Comparison of ENCODE assay signal across 13 cellular contexts in genomic region chr1:151277249-151277648, GRCh38. TPM values are rescaled to one million over a fixed set of nuclear protein-coding genes. Genes with fewer than 3 reads are reported as not detected.
DNase-seq lines count a peak whose midpoint lies in the region; ATAC-seq lines count a peak whose summit lies in the region.
"Had no signal": no experiment of that assay in that cellular context is flagged by ENCODE, and none has a peak within 500 bp of the region (broad histone marks: within the 10 kb centered on the region; RNA-seq: fewer than 3 reads in every experiment).

No MANE protein-coding gene starts in this region.

- H3K36me3 Mint-ChIP-seq in activated naive CD8-positive, alpha-beta T cell treated with anti-CD3 and anti-CD28 coated beads, Interleukin-2, amount 50 U/mL, for 24 hours (ENCODE audit: low read depth), result peaks cover 8% of the 10 kb centered on the region
- H3K36me3 Mint-ChIP-seq: type B pancreatic cell had no signal

- H3K27ac Mint-ChIP-seq in activated naive CD8-positive, alpha-beta T cell treated with anti-CD3 and anti-CD28 coated beads, Interleukin-2, amount 50 U/mL, for 24 hours, result peak overlapping the region; percentile 90
- H3K27ac Mint-ChIP-seq: type B pancreatic cell had no signal

- intact Hi-C loops in posterior vena cava (cut with DNase I), result loop anchor here in 1 of 2 donors (2.0 kb wide), 1 partner anchor 52 kb away; no protein-coding TSS in a partner anchor

- H3K4me3 Mint-ChIP-seq in activated naive CD8-positive, alpha-beta T cell treated with anti-CD3 and anti-CD28 coated beads, Interleukin-2, amount 50 U/mL, for 24 hours, result peak overlapping the region; percentile 47
- H3K4me3 Mint-ChIP-seq: type B pancreatic cell had no signal

- ATAC-seq in activated naive CD8-positive, alpha-beta T cell treated with anti-CD3 and anti-CD28 coated beads, Interleukin-2, amount 50 U/mL, for 24 hours, result peak; percentile 29
- ATAC-seq in GM21786 (IDR thresholded peaks at IDR 0.05; ENCODE audit: unreplicated experiment), result no peak
- ATAC-seq: HepG2, left cardiac atrium had no signal

- H3K27me3 Mint-ChIP-seq in activated naive CD8-positive, alpha-beta T cell treated with anti-CD3 and anti-CD28 coated beads, Interleukin-2, amount 50 U/mL, for 24 hours, result no peaks in the 10 kb centered on the region

- peaks cover 41% of the 10 kb centered on the region for H3K4me1 Mint-ChIP-seq in activated naive CD8-positive, alpha-beta T cell treated with anti-CD3 and anti-CD28 coated beads, Interleukin-2, amount 50 U/mL, for 24 hours

- DNase-seq in stimulated activated CD4-positive, alpha-beta T cell treated with anti-CD3 and anti-CD28 coated beads, Interleukin-1b, Interleukin-23, amount 100 ng/mL, for 48 hours, result peak; percentile 20
- no peak for DNase-seq in stimulated activated CD4-positive, alpha-beta T cell treated with anti-CD3 and anti-CD28 coated beads, Interleukin-4, amount 100 ng/mL, for 24 hours
- DNase-seq in NOMO-1 treated with DMSO at 0.1 percent for 48 hours (lab: John Stamatoyannopoulos, UW; ENCODE audit: unreplicated experiment), result peak; percentile 96
- no peak for DNase-seq in activated naive CD8-positive, alpha-beta T cell treated with anti-CD3 and anti-CD28 coated beads, Interleukin-2, amount 50 U/mL, for 24 hours
- no peak for DNase-seq in posterior vena cava (ENCODE audit: low spot score)
- no peak for DNase-seq in NCI-H345 (lab: John Stamatoyannopoulos, UW)
- DNase-seq in HK-2 (ENCODE audit: unreplicated experiment), result no peak
- DNase-seq: left cardiac atrium, NCI-H1694 treated with DMSO at 0.1 percent for 48 hours, NCI-H69 had no signal

- no peaks in the 10 kb centered on the region for H3K9me3 Mint-ChIP-seq in activated naive CD8-positive, alpha-beta T cell treated with anti-CD3 and anti-CD28 coated beads, Interleukin-2, amount 50 U/mL, for 24 hours
- H3K9me3 Mint-ChIP-seq: type B pancreatic cell had no signal

RNA-seq across cellular contexts. Expression of gene ZNF687, which starts 4.8 kb away (rescaled TPM):
- 10 to 100 TPM; 16.7 to 17.1 TPM for total RNA-seq in posterior vena cava

RNA-seq across cellular contexts. Expression of gene PSMD4, which starts 22.7 kb away (rescaled TPM):
- 100 to 1,000 TPM; 131 to 139 TPM for total RNA-seq in posterior vena cava

RNA-seq across cellular contexts. Expression of gene PI4KB, which starts 50.0 kb away (rescaled TPM):
- total RNA-seq in posterior vena cava, result 10 to 100 TPM; 51.9 to 58.7 TPM

Comparison
In these comparisons a context has a peak if more than half of its experiments do, and no peak if none do; other contexts are left out.
1. DNase-seq: peak in stimulated activated CD4-positive, alpha-beta T cell treated with anti-CD3 and anti-CD28 coated beads, Interleukin-1b, Interleukin-23, amount 100 ng/mL, for 48 hours (single experiment) and NOMO-1 treated with DMSO at 0.1 percent for 48 hours (single experiment); none in stimulated activated CD4-positive, alpha-beta T cell treated with anti-CD3 and anti-CD28 coated beads, Interleukin-4, amount 100 ng/mL, for 24 hours (single experiment), activated naive CD8-positive, alpha-beta T cell treated with anti-CD3 and anti-CD28 coated beads, Interleukin-2, amount 50 U/mL, for 24 hours (single experiment), posterior vena cava (single experiment), NCI-H345 (single experiment) and HK-2 (single experiment).